Comparison of ENCODE assay signal across 1 cellular context in the genomic region with DNA sequence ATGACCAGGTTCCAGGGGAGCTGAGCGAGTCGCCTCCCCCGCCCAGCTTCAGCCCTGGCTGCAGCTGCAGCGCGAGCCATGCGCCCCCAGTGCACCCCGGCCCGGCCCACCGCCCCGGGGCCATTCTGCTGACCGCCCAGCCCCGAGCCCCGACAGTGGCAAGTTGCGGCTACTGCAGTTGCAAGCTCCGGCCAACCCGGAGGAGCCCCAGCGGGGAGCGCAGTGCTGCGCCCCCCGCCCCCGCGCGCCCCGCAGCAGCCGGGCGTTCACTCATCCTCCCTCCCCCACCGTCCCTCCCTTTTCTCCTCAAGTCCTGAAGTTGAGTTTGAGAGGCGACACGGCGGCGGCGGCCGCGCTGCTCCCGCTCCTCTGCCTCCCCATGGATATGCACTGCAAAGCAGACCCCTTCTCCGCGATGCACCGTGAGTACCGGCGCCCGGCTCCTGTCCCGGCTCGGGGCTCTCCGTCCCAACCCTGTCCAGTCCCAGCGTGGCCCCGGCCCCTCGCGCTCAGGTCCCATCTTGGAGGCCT.
TF ChIP-seq lines count a peak whose summit lies in the region.

No MANE protein-coding gene starts in this region.

TF ChIP-seq in HepG2, 621 proteins besides CTCF, POLR2A, EP300 and RAD21:
- TF ChIP-seq ZBTB14 (CRISPR knock-in tag; IDR thresholded peaks at IDR 0.05), result no peak
- no peak for TF ChIP-seq PREB (CRISPR knock-in tag; IDR thresholded peaks at IDR 0.05)
- TF ChIP-seq ZNF513 (CRISPR knock-in tag; conservative IDR thresholded peaks at IDR 0.05), result no peak
- no peak for TF ChIP-seq ZNF20 (CRISPR knock-in tag; IDR thresholded peaks at IDR 0.05)
- no peak for TF ChIP-seq RBAK (CRISPR knock-in tag; IDR thresholded peaks at IDR 0.05)
- no peak for TF ChIP-seq YEATS4 (CRISPR knock-in tag; IDR thresholded peaks at IDR 0.05; ENCODE audit: borderline replicate concordance)
- no peak for TF ChIP-seq ZNF546 (CRISPR knock-in tag; conservative IDR thresholded peaks at IDR 0.05)
- no peak for TF ChIP-seq ZNF672 (CRISPR knock-in tag; IDR thresholded peaks at IDR 0.05)
- no peak for TF ChIP-seq IKZF1 (IDR thresholded peaks at IDR 0.05)
- 0 out of 2 replicates have a peak, but pooled peaks have one; percentile 55 for TF ChIP-seq EZH2 (conservative IDR thresholded peaks at IDR 0.05; ENCODE audit: low read depth, low read length)
- TF ChIP-seq MTF2 (CRISPR knock-in tag; IDR thresholded peaks at IDR 0.05; ENCODE audit: borderline replicate concordance), result peak; percentile 21; the same call in 1 of the 2 replicates
